1 cellular context compared by ENCODE assay signal in genomic region chr17:1716076-1716911, GRCh38.
TF ChIP-seq lines count a peak whose summit lies in the region.

No MANE protein-coding gene starts in this region.

TF ChIP-seq in GM12878, 131 proteins besides CTCF, POLR2A, EP300 and RAD21 (continues in another document):
- TF ChIP-seq KDM1A (IDR thresholded peaks at IDR 0.05; ENCODE audit: borderline replicate concordance) (no peak), IKZF1 (conservative IDR thresholded peaks at IDR 0.05) (peak; percentile 67), ZNF592 (IDR thresholded peaks at IDR 0.05) (no peak), HDAC2 (IDR thresholded peaks at IDR 0.05) (no peak), RFX5 (IDR thresholded peaks at IDR 0.05; ENCODE audit: low read depth, low read length) (peak; percentile 87), JUND (IDR thresholded peaks at IDR 0.05; ENCODE audit: low read depth, low read length) (0 out of 2 replicates have a peak, but pooled peaks have one; percentile 3), ETV6 (conservative IDR thresholded peaks at IDR 0.05 in 1 of 2, IDR thresholded peaks at IDR 0.05 in 1 of 2; ENCODE audit: borderline replicate concordance in 1 of 2, low read depth in 1 of 2) (no peak), CBX5 (IDR thresholded peaks at IDR 0.05; ENCODE audit: low read depth) (no peak), USF2 (IDR thresholded peaks at IDR 0.05; ENCODE audit: borderline replicate concordance, low read depth, low read length) (peak; percentile 44; the same call in 1 of the 2 replicates), HCFC1 (IDR thresholded peaks at IDR 0.05; ENCODE audit: low read length) (peak; percentile 92), RCOR1 (conservative IDR thresholded peaks at IDR 0.05; ENCODE audit: low read depth, low read length) (no peak), SPI1 (IDR thresholded peaks at IDR 0.05; ENCODE audit: borderline replicate concordance, insufficient read depth, low read depth, low read length) (no peak), ASH2L (IDR thresholded peaks at IDR 0.05; ENCODE audit: borderline replicate concordance, low read depth) (no peak), NR2C1 (IDR thresholded peaks at IDR 0.05) (peak; percentile 19; the same call in 1 of the 2 replicates), CHD1 (IDR thresholded peaks at IDR 0.05; ENCODE audit: low read depth, low read length) (no peak; the same call in 1 of the 2 replicates), CEBPB (IDR thresholded peaks at IDR 0.05; ENCODE audit: borderline replicate concordance in 1 of 2, low read depth in 2 of 2, low read length in 2 of 2) (no peak), WRNIP1 (IDR thresholded peaks at IDR 0.05; ENCODE audit: borderline replicate concordance, low read depth, low read length) (no peak), CUX1 (IDR thresholded peaks at IDR 0.05; ENCODE audit: insufficient replicate concordance, low read depth, low read length) (no peak), SP1 (IDR thresholded peaks at IDR 0.05; ENCODE audit: low read depth, low read length) (peak; percentile 98), TBL1XR1 (IDR thresholded peaks at IDR 0.05; ENCODE audit: low read depth, low read length) (peak; percentile 51; the same call in 1 of the 2 replicates), SMARCA5 (IDR thresholded peaks at IDR 0.05) (peak; percentile 81), ZZZ3 (IDR thresholded peaks at IDR 0.05; ENCODE audit: control insufficient read depth, insufficient read length, low read depth) (no peak), MXI1 (IDR thresholded peaks at IDR 0.05; ENCODE audit: low read depth, low read length) (peak; percentile 85), NFYA (IDR thresholded peaks at IDR 0.05; ENCODE audit: borderline replicate concordance, low read depth, low read length) (peak; percentile 91), SUPT20H (IDR thresholded peaks at IDR 0.05; ENCODE audit: borderline replicate concordance, control insufficient read depth, low read depth, low read length) (no peak), PML (IDR thresholded peaks at IDR 0.05; ENCODE audit: low read length) (no peak; the same call in 1 of the 2 replicates), IRF5 (IDR thresholded peaks at IDR 0.05; ENCODE audit: borderline replicate concordance) (no peak), TAF1 (IDR thresholded peaks at IDR 0.05; ENCODE audit: borderline replicate concordance, low read depth, low read length) (peak; percentile 93), CBFB (IDR thresholded peaks at IDR 0.05; ENCODE audit: low read depth) (no peak), EZH2 (IDR thresholded peaks at IDR 0.05; ENCODE audit: borderline replicate concordance, control insufficient read depth, low read depth, low read length) (no peak), E4F1 (IDR thresholded peaks at IDR 0.05; ENCODE audit: borderline replicate concordance, partially characterized antibody) (peak; percentile 16), GABPA (IDR thresholded peaks at IDR 0.05; ENCODE audit: low read depth) (no peak), ZNF217 (IDR thresholded peaks at IDR 0.05) (no peak), ZNF687 (IDR thresholded peaks at IDR 0.05) (no peak), PRDM15 (CRISPR knock-in tag; IDR thresholded peaks at IDR 0.05) (no peak), NRF1 (conservative IDR thresholded peaks at IDR 0.05; ENCODE audit: low read depth, low read length) (no peak; the same call in 1 of the 2 replicates)
